Comparison of ENCODE assay signal across 19 cellular contexts in genomic region chr7:108099650-108100049, GRCh38. TPM values are rescaled to one million over a fixed set of nuclear protein-coding genes. Genes with fewer than 3 reads are reported as not detected.
DNase-seq lines count a peak whose midpoint lies in the region; ATAC-seq and TF ChIP-seq lines count a peak whose summit lies in the region.
"Had no signal": no experiment of that assay in that cellular context is flagged by ENCODE, and none has a peak within 500 bp of the region (broad histone marks: within the 10 kb centered on the region; RNA-seq: fewer than 3 reads in every experiment).

No MANE protein-coding gene starts in this region.

- peak overlapping the region; percentile 72 for H3K4me3 Mint-ChIP-seq in type B pancreatic cell
- H3K4me3 Mint-ChIP-seq: CD4-positive, alpha-beta memory T cell had no signal

- intact Hi-C loops in left ventricle myocardium superior (cut with micrococcal nuclease), result no loop called here
- intact Hi-C loops in left cardiac atrium (cut with DNase I), result no loop called here
- intact Hi-C loops in PC-3 (cut with micrococcal nuclease), result loop anchor here (5.0 to 10.0 kb wide), 3 partner anchors 117 to 205 kb away; partner anchors contain the start of gene DLD
- intact Hi-C loops in mucosa of descending colon (cut with DNase I, micrococcal nuclease), result loop anchor here in 1 of 2 donors (5.0 kb wide), 1 partner anchor 107 kb away; no protein-coding TSS in a partner anchor

- H3K4me1 Mint-ChIP-seq in type B pancreatic cell (ENCODE audit: unreplicated experiment), result peaks cover 26% of the 10 kb centered on the region
- H3K4me1 Mint-ChIP-seq: CD4-positive, alpha-beta memory T cell had no signal

- peak overlapping the region; percentile 37 for H3K4me2 ChIP-seq in PC-3 (ENCODE audit: low read length)
- H3K4me2 ChIP-seq: A549 had no signal

- H3K27me3 ChIP-seq in PC-3 (ENCODE audit: low read length) (no peaks in the 10 kb centered on the region), suprapubic skin (no peaks in the 10 kb centered on the region)

- no peaks in the 10 kb centered on the region for H3F3A ChIP-seq in PC-3 (ENCODE audit: low read length, unreplicated experiment)

- no peak overlapping the region for H3K9ac ChIP-seq in PC-3 (ENCODE audit: low read length)

- H3K4me1 ChIP-seq in PC-3 (ENCODE audit: insufficient read depth, low read length) (peaks cover 23% of the 10 kb centered on the region), suprapubic skin (peaks cover 18% of the 10 kb centered on the region), mucosa of descending colon (ENCODE audit: low read depth) (peaks cover 13% of the 10 kb centered on the region)

- POLR2A ChIA-PET in PC-3 (lab: Charles Lee; ENCODE audit: unreplicated experiment), result no interaction called here

- no peaks in the 10 kb centered on the region for H3K9me2 ChIP-seq in PC-3 (replicated peaks; ENCODE audit: low read length)

- H3K36me3 ChIP-seq in PC-3 (ENCODE audit: low read depth, low read length) (no peaks in the 10 kb centered on the region), suprapubic skin (peaks cover 5% of the 10 kb centered on the region), mucosa of descending colon (ENCODE audit: low read depth) (no peaks in the 10 kb centered on the region)

- no TSS peak for BruUV-seq in PC-3 (replicated peaks; lab: Mats Ljungman, UMichigan)

- no peak for TF ChIP-seq POLR2A in suprapubic skin (IDR thresholded peaks at IDR 0.05)

- H4K20me1 ChIP-seq in PC-3 (ENCODE audit: low read length), result no peaks in the 10 kb centered on the region

- H3K27ac Mint-ChIP-seq in type B pancreatic cell, result peak overlapping the region; percentile 18
- H3K27ac Mint-ChIP-seq: CD4-positive, alpha-beta memory T cell had no signal

- CTCF ChIA-PET in PC-3 (lab: Charles Lee), result no interaction called here

- peaks cover 4% of the 10 kb centered on the region for H3K9me3 Mint-ChIP-seq in type B pancreatic cell
- H3K9me3 Mint-ChIP-seq: CD4-positive, alpha-beta memory T cell had no signal

- no peaks in the 10 kb centered on the region for H3K79me2 ChIP-seq in PC-3 (ENCODE audit: low read length)

- H3K4me3 ChIP-seq in PC-3 (ENCODE audit: low read length), result no peak overlapping the region
- no peak overlapping the region for H3K4me3 ChIP-seq in suprapubic skin
- H3K4me3 ChIP-seq in mucosa of descending colon, result no peak overlapping the region
- H3K4me3 ChIP-seq: A549, K562 had no signal

- ATAC-seq in left ventricle myocardium superior (peak; percentile 38), left cardiac atrium (no peak), PC-3 (no peak), mucosa of descending colon (no peak)
- ATAC-seq: A549, K562 had no signal

- H2AFZ ChIP-seq in PC-3 (ENCODE audit: low read length), result no peak overlapping the region

- no peak for TF ChIP-seq EP300 in suprapubic skin (IDR thresholded peaks at IDR 0.05)

- H3K27ac ChIP-seq in PC-3 (ENCODE audit: low read length) (no peak overlapping the region), suprapubic skin (no peak overlapping the region)
- H3K27ac ChIP-seq: A549, HL-60 had no signal

- no peaks in the 10 kb centered on the region for H3K36me3 Mint-ChIP-seq in type B pancreatic cell
- H3K36me3 Mint-ChIP-seq: CD4-positive, alpha-beta memory T cell had no signal

- H3K9me3 ChIP-seq in PC-3 (ENCODE audit: low read length) (no peaks in the 10 kb centered on the region), suprapubic skin (no peaks in the 10 kb centered on the region), mucosa of descending colon (no peaks in the 10 kb centered on the region)
- H3K9me3 ChIP-seq: A549 had no signal

- DNase-seq in left ventricle myocardium superior (no peak), left cardiac atrium (no peak), PC-3 (peak; percentile 59), fibroblast of the conjunctiva (ENCODE audit: low read depth) (peak; percentile 29), type B pancreatic cell (ENCODE audit: extremely low spot score, unreplicated experiment) (no peak), suprapubic skin (ENCODE audit: low spot score in 2 of 2) (no peak), mucosa of descending colon (no peak), DMS 273 (lab: John Stamatoyannopoulos, UW; ENCODE audit: unreplicated experiment) (no peak)
- DNase-seq: CD4-positive, alpha-beta memory T cell; HCEC 1CT; NCI-H1048; NCI-H146; NCI-H69; NK-92 treated with Interleukin-12 subunit alpha and Interleukin-12 subunit beta, amount 100 ng/mL, for 24 hours; OCI-M1 had no signal

- TF ChIP-seq CTCF in PC-3 (conservative IDR thresholded peaks at IDR 0.05; ENCODE audit: low read depth, low read length), result no peak
- TF ChIP-seq CTCF in type B pancreatic cell (conservative IDR thresholded peaks at IDR 0.05), result no peak
- TF ChIP-seq CTCF in suprapubic skin (IDR thresholded peaks at IDR 0.05), result no peak
- no peak for TF ChIP-seq CTCF in mucosa of descending colon (IDR thresholded peaks at IDR 0.05)

- H3K27me3 Mint-ChIP-seq in type B pancreatic cell, result no peaks in the 10 kb centered on the region

- WGBS in suprapubic skin, result 68% methylated on average over 1 of the region's 1 CpG

RNA-seq across cellular contexts. Expression of gene LAMB4, which starts 30.5 kb away (rescaled TPM):
- total RNA-seq in left ventricle myocardium superior, result 0.22 TPM
- total RNA-seq in left cardiac atrium, result under 1 TPM; 0.16 to 0.47 TPM
- 0.04 TPM in 1 of 2 replicates, not detected in the other for total RNA-seq in PC-3 (2014; rRNA removed)
- total RNA-seq in type B pancreatic cell (ENCODE audit: low replicate concordance), result 0.81 and 1.3 TPM in 2 replicates
- total RNA-seq in suprapubic skin, result 100 to 1,000 TPM; 212 to 642 (median 282) TPM
- under 1 TPM in 1 of 3 donors, not detected in 2; 0.22 TPM for total RNA-seq in mucosa of descending colon
- total RNA-seq: CD4-positive, alpha-beta memory T cell; Daoy had no signal

Comparison
In these comparisons a context has a peak if more than half of its experiments do, and no peak if none do; other contexts are left out.
1. DNase-seq: peak in PC-3 (single experiment) and fibroblast of the conjunctiva (single experiment); none in left ventricle myocardium superior (single experiment), left cardiac atrium (single experiment), type B pancreatic cell (single experiment), suprapubic skin (0 of 2), mucosa of descending colon (0 of 3) and DMS 273 (single experiment).
2. RNA of gene LAMB4, which starts 30.5 kb away (total RNA-seq): 212 to 642 TPM in suprapubic skin; 0.81 to 1.3 TPM in type B pancreatic cell, 0.16 to 0.47 TPM in left cardiac atrium, 0.22 TPM in left ventricle myocardium superior (single experiment), 0.22 TPM in mucosa of descending colon and 0.04 TPM in PC-3; every median in the first group is over 10 times any median in the second.